ENCODE assay signal across 1 cellular context in the genomic region with DNA sequence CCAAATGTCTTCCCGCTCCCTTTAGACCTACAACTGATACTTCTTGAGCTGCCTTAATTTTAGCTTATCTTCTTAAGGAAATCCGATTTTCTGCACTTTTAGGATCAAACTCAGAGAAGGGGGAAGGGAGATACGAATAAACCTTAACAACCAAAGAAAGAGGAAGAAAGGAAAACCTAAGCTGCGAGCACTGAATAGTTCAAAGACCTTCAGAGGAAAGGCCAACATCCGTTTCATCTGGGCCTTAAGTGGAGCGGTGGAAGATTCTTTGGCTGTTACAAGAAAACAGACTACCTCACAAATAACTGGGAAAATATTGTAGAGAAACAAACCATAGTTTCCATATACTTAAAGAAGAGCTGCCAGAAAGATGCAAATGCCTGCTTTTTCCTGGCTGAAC.
TF ChIP-seq lines count a peak whose summit lies in the region.

No MANE protein-coding gene starts in this region.

TF ChIP-seq in GM23338, 12 proteins besides CTCF, POLR2A, EP300 and RAD21 (continued from another document):
- TF ChIP-seq, protein P1, sequence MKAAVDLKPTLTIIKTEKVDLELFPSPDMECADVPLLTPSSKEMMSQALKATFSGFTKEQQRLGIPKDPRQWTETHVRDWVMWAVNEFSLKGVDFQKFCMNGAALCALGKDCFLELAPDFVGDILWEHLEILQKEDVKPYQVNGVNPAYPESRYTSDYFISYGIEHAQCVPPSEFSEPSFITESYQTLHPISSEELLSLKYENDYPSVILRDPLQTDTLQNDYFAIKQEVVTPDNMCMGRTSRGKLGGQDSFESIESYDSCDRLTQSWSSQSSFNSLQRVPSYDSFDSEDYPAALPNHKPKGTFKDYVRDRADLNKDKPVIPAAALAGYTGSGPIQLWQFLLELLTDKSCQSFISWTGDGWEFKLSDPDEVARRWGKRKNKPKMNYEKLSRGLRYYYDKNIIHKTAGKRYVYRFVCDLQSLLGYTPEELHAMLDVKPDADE (IDR thresholded peaks at IDR 0.05), result no peak
- no peak for TF ChIP-seq ZNF114 (CRISPR knock-in tag; IDR thresholded peaks at IDR 0.05)
